ENCODE assay signal across 17 cellular contexts in the genomic region with DNA sequence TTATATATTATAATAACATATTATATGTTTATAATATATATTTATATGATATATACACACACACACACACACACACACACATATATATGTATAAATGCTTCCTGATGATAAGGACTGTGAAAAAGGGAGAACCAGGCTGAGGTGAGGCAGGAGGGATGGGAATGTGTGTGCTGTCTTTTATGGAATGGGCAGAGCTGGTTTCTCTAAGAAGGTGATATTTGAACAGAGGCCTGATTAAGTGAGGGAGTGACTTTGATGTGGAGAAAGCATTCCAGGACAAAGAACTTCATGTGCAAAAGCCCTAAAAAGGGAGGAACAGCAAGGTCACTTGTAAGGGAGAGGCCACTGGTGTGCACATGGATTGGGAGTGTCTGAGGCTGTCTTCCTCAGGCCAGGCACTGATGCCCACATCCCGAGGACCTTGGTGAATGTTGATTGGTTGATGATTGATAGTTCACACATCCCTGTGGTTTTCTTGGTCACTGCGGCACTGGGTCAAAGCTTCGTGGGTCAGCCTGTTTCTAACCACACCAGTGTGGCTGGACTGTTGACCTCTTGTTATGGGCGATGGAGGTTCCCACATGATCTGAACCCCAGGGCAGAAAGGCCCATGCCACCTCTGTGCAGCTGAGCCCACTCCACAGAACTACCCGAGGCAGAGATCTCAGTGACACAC.
DNase-seq lines count a peak whose midpoint lies in the region; ATAC-seq and TF ChIP-seq lines count a peak whose summit lies in the region.
"Had no signal": no experiment of that assay in that cellular context is flagged by ENCODE, and none has a peak within 500 bp of the region (broad histone marks: within the 10 kb centered on the region; RNA-seq: fewer than 3 reads in every experiment).

No MANE protein-coding gene starts in this region.

- TF ChIP-seq POLR2A in esophagus muscularis mucosa (IDR thresholded peaks at IDR 0.05; ENCODE audit: low read depth) = no peak

- no peak overlapping the region for H3K27ac ChIP-seq in WERI-Rb-1
- no peak overlapping the region for H3K27ac ChIP-seq in esophagus muscularis mucosa (replicated peaks in 1 of 4)
- H3K27ac ChIP-seq in neural progenitor cell = no peak overlapping the region
- H3K27ac ChIP-seq: C4-2B, HL-60 had no signal

- no peak overlapping the region for H3K4me3 Mint-ChIP-seq in neural progenitor cell

- H3K9me3 ChIP-seq in WERI-Rb-1 (ENCODE audit: severe bottlenecking) (peaks cover 6% of the 10 kb centered on the region), esophagus muscularis mucosa (no peaks in the 10 kb centered on the region), neural progenitor cell (ENCODE audit: low read depth) (no peaks in the 10 kb centered on the region)
- H3K9me3 ChIP-seq: HAP-1 had no signal

- intact Hi-C loops in esophagus muscularis mucosa (cut with DNase I) = no loop called here

- H3K4me1 ChIP-seq in esophagus muscularis mucosa (no peaks in the 10 kb centered on the region), neural progenitor cell (peaks cover 28% of the 10 kb centered on the region)

- no peaks in the 10 kb centered on the region for H3K36me3 Mint-ChIP-seq in neural progenitor cell

- H3K27me3 Mint-ChIP-seq in neural progenitor cell (ENCODE audit: insufficient read depth, low read depth) = peaks cover 15% of the 10 kb centered on the region

- H3K4me1 Mint-ChIP-seq in neural progenitor cell = peaks cover 33% of the 10 kb centered on the region

- 100% methylated on average over 3 of the region's 5 CpGs for WGBS in esophagus muscularis mucosa

- H3K36me3 ChIP-seq in WERI-Rb-1 (no peaks in the 10 kb centered on the region), esophagus muscularis mucosa (no peaks in the 10 kb centered on the region), neural progenitor cell (no peaks in the 10 kb centered on the region)
- H3K36me3 ChIP-seq: HAP-1 had no signal

- no peak overlapping the region for H3K4me2 ChIP-seq in neural progenitor cell

- no peak for TF ChIP-seq CTCF in WERI-Rb-1 (IDR thresholded peaks at IDR 0.05; ENCODE audit: low read depth, low read length)
- TF ChIP-seq CTCF in esophagus muscularis mucosa (IDR thresholded peaks at IDR 0.05) = no peak
- TF ChIP-seq CTCF in neural progenitor cell (IDR thresholded peaks at IDR 0.05) = no peak

- no peak overlapping the region for H2AFZ ChIP-seq in neural progenitor cell (replicated peaks)

- no peak overlapping the region for H3K4me3 ChIP-seq in WERI-Rb-1 (ENCODE audit: low read depth, low read length)
- H3K4me3 ChIP-seq in esophagus muscularis mucosa = no peak overlapping the region
- H3K4me3 ChIP-seq in neural progenitor cell = no peak overlapping the region
- H3K4me3 ChIP-seq: HAP-1 had no signal

- TF ChIP-seq EP300 in esophagus muscularis mucosa (IDR thresholded peaks at IDR 0.05) = no peak

- H3K9me3 Mint-ChIP-seq in neural progenitor cell = peaks cover 13% of the 10 kb centered on the region

- H3K27ac Mint-ChIP-seq in neural progenitor cell = peak overlapping the region; percentile 89

- no peaks in the 10 kb centered on the region for H3K79me2 ChIP-seq in neural progenitor cell (ENCODE audit: low read depth)

- DNase-seq in WERI-Rb-1 = peak; percentile 4
- DNase-seq in esophagus muscularis mucosa (ENCODE audit: extremely low spot score) = peak; percentile 62
- no peak for DNase-seq in neural progenitor cell (ENCODE audit: low spot score)
- no peak for DNase-seq in hippocampal formation (lab: John Stamatoyannopoulos, UW)
- DNase-seq in SIG-M5 (lab: John Stamatoyannopoulos, UW) = no peak
- DNase-seq: ACHN, DMS79 treated with DMSO at 0.1 percent for 48 hours, IMR-90, NCI-H1417 treated with DMSO at 0.1 percent for 48 hours, NCI-H1930, NCI-H226, NCI-H524 treated with DMSO at 0.1 percent for 48 hours had no signal

- H3K27me3 ChIP-seq in WERI-Rb-1 (ENCODE audit: insufficient read depth, low read depth, severe bottlenecking) (no peaks in the 10 kb centered on the region), esophagus muscularis mucosa (no peaks in the 10 kb centered on the region), neural progenitor cell (no peaks in the 10 kb centered on the region)

- no peak overlapping the region for H3K9ac ChIP-seq in neural progenitor cell

- H3F3A ChIP-seq in neural progenitor cell (ENCODE audit: low read depth) = peaks cover 26% of the 10 kb centered on the region

- ATAC-seq in GM19463 (IDR thresholded peaks at IDR 0.05; ENCODE audit: unreplicated experiment) (no peak), GM21717 (IDR thresholded peaks at IDR 0.05; ENCODE audit: unreplicated experiment) (no peak)

- H4K20me1 ChIP-seq in neural progenitor cell (ENCODE audit: low read depth) = no peaks in the 10 kb centered on the region

Comparison
In these comparisons a context has a peak if more than half of its experiments do, and no peak if none do; other contexts are left out.
1. DNase-seq: peak in WERI-Rb-1 (single experiment) and esophagus muscularis mucosa (single experiment); none in neural progenitor cell (single experiment), hippocampal formation (0 of 2) and SIG-M5 (single experiment).